9 cellular contexts compared by ENCODE assay signal in genomic region chr22:45994516-45995404, GRCh38. TPM values are rescaled to one million over a fixed set of nuclear protein-coding genes. Genes with fewer than 3 reads are reported as not detected.
DNase-seq lines count a peak whose midpoint lies in the region; ATAC-seq and TF ChIP-seq lines count a peak whose summit lies in the region.
"Had no signal": no experiment of that assay in that cellular context is flagged by ENCODE, and none has a peak within 500 bp of the region (broad histone marks: within the 10 kb centered on the region; RNA-seq: fewer than 3 reads in every experiment).

No MANE protein-coding gene starts in this region.

- WGBS in IMR-90 (ENCODE audit: extremely low coverage in 2 of 2, insufficient read length in 1 of 2), 2 experiments, result 52% methylated on average over 13 of the region's 27 CpGs; no CpG with 5 or more reads in 1 of the 2 experiments
- whole genome bisulfite sequencing in spleen, 5 donors, result 35 to 59% (median 42%) methylated on average over 8 to 27 of the region's 27 CpGs

- peaks cover 14% of the 10 kb centered on the region for H3K9me1 ChIP-seq in IMR-90 (ENCODE audit: insufficient read depth, low read length)

- no peak overlapping the region for H3K23ac ChIP-seq in IMR-90 (ENCODE audit: low read depth, low read length)

- TF ChIP-seq CTCF in IMR-90 (conservative IDR thresholded peaks at IDR 0.05; ENCODE audit: low read depth, low read length), result peak; percentile 96
- peak; percentile 95 to 99 (median 98) for TF ChIP-seq CTCF in spleen (IDR thresholded peaks at IDR 0.05 in 8 of 11, conservative IDR thresholded peaks at IDR 0.05 in 3 of 11)

- H3K36me3 Mint-ChIP-seq in T-helper 2 cell treated with Interferon-gamma antibody and Interleukin-4, amounts not matched to agents 5 μg/mL and 100 μg/mL, for 36 hours (ENCODE audit: low read depth), result no peaks in the 10 kb centered on the region

- peak overlapping the region; percentile 99 for H3K4ac ChIP-seq in IMR-90 (ENCODE audit: low read depth, low read length)

- H3K14ac ChIP-seq in IMR-90 (replicated peaks; ENCODE audit: low read depth, low read length), result no peak overlapping the region; the same call in 1 of the 2 replicates

- H3K36me3 ChIP-seq in IMR-90 (ENCODE audit: control insufficient read depth, insufficient read depth, low read length) (no peaks in the 10 kb centered on the region), spleen (no peaks in the 10 kb centered on the region)

- H4K5ac ChIP-seq in IMR-90 (ENCODE audit: low read depth, low read length), result peak overlapping the region; percentile 35; the same call in 1 of the 2 replicates

- H2AK5ac ChIP-seq in IMR-90 (ENCODE audit: low read depth, low read length), result peak overlapping the region; percentile 55; the same call in 1 of the 2 replicates

- H3K27ac ChIP-seq in IMR-90 (ENCODE audit: insufficient read depth, low read length), result no peak overlapping the region
- H3K27ac ChIP-seq in spleen, result peak overlapping the region in 1 of 8 donors; percentile 86

- in situ Hi-C loops in Caki2 (cut with HindIII; ENCODE audit: low pct_unique_long_range_greater_than_20kb, low sequenced_read_pairs) (no loop called here), IMR-90 (cut with MboI; ENCODE audit: low sequenced_read_pairs) (no loop called here)

- 0 out of 2 replicates have a peak overlapping the region, but pooled peaks have one; percentile 5 for H3K9ac ChIP-seq in IMR-90 (ENCODE audit: low read depth, low read length)

- dilution Hi-C loops in IMR-90 (cut with HindIII; ENCODE audit: low sequenced_read_pairs, unreplicated experiment), result no loop called here

- peak overlapping the region; percentile 47; the same call in 1 of the 2 replicates for H2BK20ac ChIP-seq in IMR-90 (ENCODE audit: low read depth, low read length)

- H2BK120ac ChIP-seq in IMR-90 (ENCODE audit: low read depth, low read length), result peak overlapping the region; percentile 97

- H4K8ac ChIP-seq in IMR-90 (ENCODE audit: low read depth in 2 of 2, low read length in 2 of 2), result peak overlapping the region in 1 of 2 experiments; percentile 69; a peak in 2 of 4 replicates

- H3K9me3 ChIP-seq in IMR-90 (ENCODE audit: control insufficient read depth, insufficient read depth, low read length) (no peaks in the 10 kb centered on the region), spleen (no peaks in the 10 kb centered on the region)

- peak; percentile 96 for TF ChIP-seq RAD21 in IMR-90 (IDR thresholded peaks at IDR 0.05; ENCODE audit: low read length)

- H3K27ac Mint-ChIP-seq in T-helper 2 cell treated with Interferon-gamma antibody and Interleukin-4, amounts not matched to agents 5 μg/mL and 100 μg/mL, for 36 hours, result no peak overlapping the region
- H3K27ac Mint-ChIP-seq: T-helper 1 cell treated with Interleukin-12 subunit alpha and Interleukin-12 subunit beta and Interleukin-4 antibody, amounts not matched to agents 30 μg/mL and 1 μg/mL, for 36 hours had no signal

- H2AK9ac ChIP-seq in IMR-90 (replicated peaks; ENCODE audit: low read depth, low read length, poor library complexity), result peak overlapping the region; percentile 57

- POLR2A ChIA-PET in IMR-90 (lab: Charles Lee; ENCODE audit: unreplicated experiment), result no interaction called here

- H3K4me3 Mint-ChIP-seq in T-helper 2 cell treated with Interferon-gamma antibody and Interleukin-4, amounts not matched to agents 5 μg/mL and 100 μg/mL, for 36 hours, result no peak overlapping the region
- H3K4me3 Mint-ChIP-seq: T-helper 1 cell treated with Interleukin-12 subunit alpha and Interleukin-12 subunit beta and Interleukin-4 antibody, amounts not matched to agents 30 μg/mL and 1 μg/mL, for 36 hours had no signal

- no peaks in the 10 kb centered on the region for H4K20me1 ChIP-seq in IMR-90 (ENCODE audit: insufficient read depth, low read length)

- no peak overlapping the region for H3K4me2 ChIP-seq in IMR-90 (ENCODE audit: low read depth, low read length)

- no TSS peak for BruUV-seq in IMR-90 (replicated peaks; lab: Mats Ljungman, UMichigan)

- H4K91ac ChIP-seq in IMR-90 (ENCODE audit: insufficient read depth, low read depth, low read length), result peak overlapping the region; percentile 64

- H3K27me3 Mint-ChIP-seq in T-helper 2 cell treated with Interferon-gamma antibody and Interleukin-4, amounts not matched to agents 5 μg/mL and 100 μg/mL, for 36 hours (ENCODE audit: low read depth), result no peaks in the 10 kb centered on the region

- intact Hi-C loops in IMR-90 (cut with micrococcal nuclease) (loop anchor here (1.0 kb wide), 2 partner anchors 122 to 320 kb away; no protein-coding TSS in a partner anchor), spleen (cut with DNase I; ENCODE audit: low total_unique reads) (loop anchor here (5.0 kb wide), 1 partner anchor 323 kb away; no protein-coding TSS in a partner anchor)

- no peaks in the 10 kb centered on the region for H3K9me3 Mint-ChIP-seq in T-helper 2 cell treated with Interferon-gamma antibody and Interleukin-4, amounts not matched to agents 5 μg/mL and 100 μg/mL, for 36 hours
- H3K9me3 Mint-ChIP-seq: T-helper 1 cell treated with Interleukin-12 subunit alpha and Interleukin-12 subunit beta and Interleukin-4 antibody, amounts not matched to agents 30 μg/mL and 1 μg/mL, for 36 hours had no signal

- ATAC-seq in IMR-90 (ENCODE audit: low read depth) (peak; percentile 64), GM19324 (IDR thresholded peaks at IDR 0.05; ENCODE audit: low FRiP score, unreplicated experiment) (no peak), HG03521 (IDR thresholded peaks at IDR 0.05; ENCODE audit: unreplicated experiment) (no peak)

- H3K27me3 ChIP-seq in IMR-90 (ENCODE audit: control insufficient read depth, insufficient read depth, low read length) (peaks cover 9% of the 10 kb centered on the region; the same call in 1 of the 2 replicates), spleen (replicated peaks in 1 of 7) (no peaks in the 10 kb centered on the region)

- H3K4me1 ChIP-seq in IMR-90 (ENCODE audit: control insufficient read depth, insufficient read depth, low read length), result peaks cover 28% of the 10 kb centered on the region
- peaks cover 43 to 58% (median 52%) of the 10 kb centered on the region in 6 donors for H3K4me1 ChIP-seq in spleen

- H2BK5ac ChIP-seq in IMR-90 (ENCODE audit: low read depth, low read length, poor library complexity, severe bottlenecking), result no peak overlapping the region

- H3K56ac ChIP-seq in IMR-90 (ENCODE audit: extremely low read depth, insufficient read depth, low read length), result no peak overlapping the region

- DNase-seq in Caki2 (ENCODE audit: low read depth) (peak; percentile 69), IMR-90 (peak; percentile 44), amygdala (lab: John Stamatoyannopoulos, UW) (peak in 52 of 56 donors; percentile 22 to 86 (median 66)), hepatic stellate cell (ENCODE audit: low spot score) (peak; percentile 82), spleen (peak; percentile 95)
- peak; percentile 55 for DNase-seq in T-helper 2 cell treated with Interferon-gamma antibody and Interleukin-4, amounts not matched to agents 5 μg/mL and 100 μg/mL, for 36 hours (ENCODE audit: low spot score)

- H3K4me1 Mint-ChIP-seq in T-helper 2 cell treated with Interferon-gamma antibody and Interleukin-4, amounts not matched to agents 5 μg/mL and 100 μg/mL, for 36 hours (ENCODE audit: low read depth), result no peaks in the 10 kb centered on the region

- H3K4me3 ChIP-seq in IMR-90 (ENCODE audit: insufficient read depth, low read depth, low read length) (no peak overlapping the region), spleen (no peak overlapping the region)

- H3K18ac ChIP-seq in IMR-90 (ENCODE audit: low read depth, low read length), result no peak overlapping the region

- H2AFZ ChIP-seq in IMR-90 (replicated peaks; ENCODE audit: low read length, poor library complexity), result peak overlapping the region; percentile 74

- CTCF ChIA-PET in IMR-90 (lab: Yijun Ruan, JAX), result no interaction called here

- H2BK15ac ChIP-seq in IMR-90 (ENCODE audit: low read depth, low read length), result peak overlapping the region; percentile 33; the same call in 1 of the 3 replicates

- peaks cover 0 to 9% of the 10 kb centered on the region in 2 experiments; a peak in 1 of 4 replicates for H3K79me1 ChIP-seq in IMR-90 (ENCODE audit: low read depth in 1 of 2, low read length in 2 of 2)

- peak; percentile 42; the same call in 1 of the 2 replicates for TF ChIP-seq POLR2A in IMR-90 (IDR thresholded peaks at IDR 0.05; ENCODE audit: low read depth, low read length)
- TF ChIP-seq POLR2A in spleen (IDR thresholded peaks at IDR 0.05), result no peak

TF ChIP-seq in IMR-90, 13 proteins besides CTCF, POLR2A, EP300 and RAD21:
- TF ChIP-seq RCOR1 (IDR thresholded peaks at IDR 0.05; ENCODE audit: insufficient replicate concordance, low read length) (no peak), CHD1 (IDR thresholded peaks at IDR 0.05; ENCODE audit: low read depth, low read length) (no peak), MAZ (IDR thresholded peaks at IDR 0.05; ENCODE audit: borderline replicate concordance, low read depth, low read length) (peak; percentile 63; the same call in 1 of the 2 replicates), SMC3 (IDR thresholded peaks at IDR 0.05; ENCODE audit: low read depth, low read length) (peak; percentile 93)
TF ChIP-seq in IMR-90: peak in this region for 2.

RNA-seq across cellular contexts. Expression of gene WNT7B, which starts 17.8 kb away (rescaled TPM):
- total RNA-seq in Caki2 (2014; rRNA removed; shearing (Covaris generic); ENCODE audit: low replicate concordance), result 89.1 and 95.0 TPM in 2 replicates
- under 0.01 TPM in 2 replicates for total RNA-seq in IMR-90 (2012; rRNA removed)
- polyA plus RNA-seq in IMR-90 (2012; rRNA removed), result 0.15 and 0.16 TPM in 2 replicates
- polyA plus RNA-seq in IMR-90 (2012; cell fraction: cytosol; rRNA removed), result 0.21 and 0.23 TPM in 2 replicates
- 0.10 and 0.15 TPM in 2 replicates for polyA plus RNA-seq in IMR-90 (2012; cell fraction: nucleus; rRNA removed; ENCODE audit: low replicate concordance)
- total RNA-seq in spleen, result not detected
- polyA plus RNA-seq in spleen, result not detected

Comparison
In these comparisons a context has a peak if more than half of its experiments do, and no peak if none do; other contexts are left out.
1. DNase-seq: peak in every context shown above with its lines; median percentile 95 in spleen; 82 in hepatic stellate cell; 69 in Caki2; 66 in amygdala; 55 in T-helper 2 cell treated with Interferon-gamma antibody and Interleukin-4, amounts not matched to agents 5 μg/mL and 100 μg/mL, for 36 hours; 44 in IMR-90.
2. RNA of gene WNT7B, which starts 17.8 kb away (total RNA-seq): 89.1 to 95.0 TPM in Caki2; under 0.01 TPM in IMR-90 and not detected in spleen; every median in the first group is over 10 times any median in the second.